ENCODE assay signal across 32 cellular contexts in the genomic region with DNA sequence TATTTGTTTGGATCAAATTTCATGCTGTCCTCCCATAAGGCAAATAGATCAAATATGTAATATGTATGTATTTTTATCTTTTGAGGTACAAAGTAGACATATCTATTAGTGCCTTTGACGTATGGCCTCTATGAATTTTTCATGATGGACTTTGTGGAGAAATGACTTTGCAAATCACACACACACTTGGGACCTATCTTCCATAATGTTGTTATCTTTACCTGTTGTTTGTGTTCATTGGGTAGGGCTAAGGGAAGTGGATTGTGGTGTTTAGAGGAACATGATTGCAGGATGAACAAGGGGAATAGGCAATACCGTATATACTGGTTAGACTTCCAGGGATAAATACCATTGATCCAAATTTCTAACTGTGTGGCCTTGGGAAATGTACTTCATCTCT.
DNase-seq lines count a peak whose midpoint lies in the region; ATAC-seq, FAIRE-seq and TF ChIP-seq lines count a peak whose summit lies in the region.
"Had no signal": no experiment of that assay in that cellular context is flagged by ENCODE, and none has a peak within 500 bp of the region (broad histone marks: within the 10 kb centered on the region; RNA-seq: fewer than 3 reads in every experiment).

No MANE protein-coding gene starts in this region.

- TF ChIP-seq CTCF in Calu3 (IDR thresholded peaks at IDR 0.05; ENCODE audit: unreplicated experiment) (no peak), RWPE2 (IDR thresholded peaks at IDR 0.05; ENCODE audit: poor library complexity, severe bottlenecking) (no peak), keratinocyte (optimal IDR thresholded peaks at IDR 0.05 in 1 of 3, IDR thresholded peaks at IDR 0.05 in 1 of 3, conservative IDR thresholded peaks at IDR 0.05 in 1 of 3; ENCODE audit: extremely low read depth in 1 of 3, insufficient read depth in 2 of 3, low read length in 3 of 3) (no peak)

- H3K9ac ChIP-seq in keratinocyte (ENCODE audit: control insufficient read depth, extremely low read depth, insufficient read depth, low read length) = no peak overlapping the region

- intact Hi-C loops in Calu3 (cut with micrococcal nuclease; ENCODE audit: unreplicated experiment) = loop anchor here (5.0 kb wide), 1 partner anchor 164 kb away; no protein-coding TSS in a partner anchor

- H3K36me3 Mint-ChIP-seq in Calu3 (ENCODE audit: insufficient read depth, unreplicated experiment) = peaks cover 91% of the 10 kb centered on the region

- no peaks in the 10 kb centered on the region for H3K9me3 Mint-ChIP-seq in Calu3 (ENCODE audit: low read depth, unreplicated experiment)
- H3K9me3 Mint-ChIP-seq: activated naive CD4-positive, alpha-beta T cell treated with anti-CD3 and anti-CD28 coated beads, Interleukin-2, amount 50 U/mL, for 72 hours; CD8-positive, alpha-beta T cell; natural killer cell had no signal

- no peak overlapping the region for H3K4me3 ChIP-seq in RWPE2 (ENCODE audit: severe bottlenecking)
- no peak overlapping the region for H3K4me3 ChIP-seq in keratinocyte (ENCODE audit: control insufficient read depth in 2 of 3, extremely low read depth in 1 of 3, insufficient read depth in 2 of 3, low read depth in 1 of 3, low read length in 3 of 3)
- H3K4me3 ChIP-seq in small intestine (ENCODE audit: low read depth in 1 of 2, low read length in 2 of 2) = no peak overlapping the region
- H3K4me3 ChIP-seq: SJSA1 had no signal

- H3K27me3 Mint-ChIP-seq in Calu3 (ENCODE audit: unreplicated experiment) = no peaks in the 10 kb centered on the region

- CTCF ChIA-PET in Calu3 (lab: Charles Lee) = no interaction called here

- H3K4me3 Mint-ChIP-seq in Calu3 (ENCODE audit: low read depth, unreplicated experiment) = peak overlapping the region; percentile 3
- H3K4me3 Mint-ChIP-seq: CD8-positive, alpha-beta T cell; natural killer cell had no signal

- DNase-seq in Calu3 (no peak), RWPE2 (ENCODE audit: low spot score) (no peak), keratinocyte (ENCODE audit: low read depth, low spot score) (no peak), small intestine (peak; percentile 77), SKM-1 (lab: John Stamatoyannopoulos, UW; ENCODE audit: unreplicated experiment) (no peak)
- DNase-seq: activated CD4-positive, alpha-beta T cell treated with anti-CD3 and anti-CD28 coated beads, Interleukin-2, amount 50 U/mL, for 1 hour; activated CD4-positive, CD25-positive, alpha-beta regulatory T cell; activated effector memory CD4-positive, alpha-beta T cell treated with Interleukin-2 at 50 U/mL for 16 hours; activated T-cell treated with anti-CD3 and anti-CD28 coated beads, Interleukin-2, amount 50 U/mL, for 1 hour; amygdala; BE2C; CD8-positive, alpha-beta T cell; effector CD4-positive, alpha-beta T cell; left ventricle myocardium superior; midbrain; natural killer cell; NCI-H146; NCI-H446; NCI-H774; occipital lobe; RPMI8226; stimulated activated naive CD4-positive, alpha-beta T cell had no signal

- H3K27ac ChIP-seq in RWPE2 (ENCODE audit: poor library complexity, severe bottlenecking) (peak overlapping the region; percentile 38), keratinocyte (ENCODE audit: control insufficient read depth, insufficient read depth, low read length) (peak overlapping the region; percentile 56), small intestine (ENCODE audit: low read depth in 1 of 2, low read length in 1 of 2) (peak overlapping the region; percentile 45 to 48)
- H3K27ac ChIP-seq: SJSA1 had no signal

- 44 to 73% (median 61%) methylated on average over 2 of the region's 2 CpGs for WGBS in small intestine, 3 donors

- no peak overlapping the region for H3K4me2 ChIP-seq in keratinocyte (ENCODE audit: control insufficient read depth, extremely low read depth, insufficient read depth, low read depth, low read length)

- H4K20me1 ChIP-seq in keratinocyte (ENCODE audit: control insufficient read depth, extremely low read depth, insufficient read depth, low read length) = no peaks in the 10 kb centered on the region

- peaks cover 20% of the 10 kb centered on the region for H3K4me1 ChIP-seq in RWPE2 (ENCODE audit: insufficient read depth, poor library complexity, severe bottlenecking)
- H3K4me1 ChIP-seq in keratinocyte (ENCODE audit: control insufficient read depth, extremely low read depth, insufficient read depth, low read length) = peaks cover 25% of the 10 kb centered on the region
- H3K4me1 ChIP-seq in small intestine (ENCODE audit: control insufficient read depth in 2 of 2, insufficient read depth in 1 of 2, low read depth in 1 of 2, low read length in 1 of 2) = no peaks in the 10 kb centered on the region

- H3K27me3 ChIP-seq in RWPE2 (ENCODE audit: insufficient read depth, poor library complexity, severe bottlenecking) = no peaks in the 10 kb centered on the region
- H3K27me3 ChIP-seq in keratinocyte (ENCODE audit: control insufficient read depth, extremely low read depth, insufficient read depth, low read length) = no peaks in the 10 kb centered on the region
- no peaks in the 10 kb centered on the region for H3K27me3 ChIP-seq in small intestine (ENCODE audit: control insufficient read depth in 2 of 2, insufficient read depth in 2 of 2, low read length in 2 of 2)
- H3K27me3 ChIP-seq: BE2C, SJSA1 had no signal

- H3K4me1 Mint-ChIP-seq in Calu3 (ENCODE audit: low read depth, unreplicated experiment) = peaks cover 45% of the 10 kb centered on the region
- H3K4me1 Mint-ChIP-seq: natural killer cell had no signal

- H2AFZ ChIP-seq in keratinocyte (ENCODE audit: control insufficient read depth, low read length) = no peak overlapping the region

- no TSS peak for BruUV-seq in Calu3 (replicated peaks; lab: Mats Ljungman, UMichigan)

- H3K9me1 ChIP-seq in keratinocyte (ENCODE audit: control insufficient read depth, extremely low read depth, insufficient read depth, low read length) = no peaks in the 10 kb centered on the region

- ATAC-seq in RWPE2 (ENCODE audit: low read depth) (no peak), HG02798 (IDR thresholded peaks at IDR 0.05; ENCODE audit: poor library complexity, unreplicated experiment) (no peak), HG03097 (IDR thresholded peaks at IDR 0.05; ENCODE audit: low FRiP score, unreplicated experiment) (no peak)
- ATAC-seq: activated naive CD4-positive, alpha-beta T cell treated with anti-CD3 and anti-CD28 coated beads, Interleukin-2, amount 50 U/mL, for 72 hours; CD8-positive, alpha-beta T cell; natural killer cell had no signal

- peak overlapping the region; percentile 62 for H3K27ac Mint-ChIP-seq in Calu3 (ENCODE audit: unreplicated experiment)
- H3K27ac Mint-ChIP-seq: activated naive CD4-positive, alpha-beta T cell treated with anti-CD3 and anti-CD28 coated beads, Interleukin-2, amount 50 U/mL, for 72 hours; CD8-positive, alpha-beta T cell had no signal

- FAIRE-seq in keratinocyte (lab: Jason Lieb, UNC) (no peak), small intestine (lab: Jason Lieb, UNC) (no peak)
- FAIRE-seq: bronchial epithelial cell, colon, GM12892, islet of Langerhans, TTC549, urothelium cell line had no signal

- H3K36me3 ChIP-seq in RWPE2 (ENCODE audit: low read depth) = peaks cover 84% of the 10 kb centered on the region
- peaks cover 6 to 22% of the 10 kb centered on the region in 2 experiments for H3K36me3 ChIP-seq in keratinocyte (ENCODE audit: control insufficient read depth in 2 of 2, extremely low read depth in 1 of 2, insufficient read depth in 2 of 2, low read length in 2 of 2)
- peaks cover 0 to 3% of the 10 kb centered on the region in 2 donors for H3K36me3 ChIP-seq in small intestine (ENCODE audit: control insufficient read depth in 2 of 2, insufficient read depth in 2 of 2, low read length in 2 of 2)

- dilution Hi-C loops in keratinocyte (cut with MboI; ENCODE audit: extremely low pct_ligation_motif_present, low sequenced_read_pairs) = no loop called here

- H3K79me2 ChIP-seq in keratinocyte (ENCODE audit: control insufficient read depth, insufficient read depth, low read length) = no peaks in the 10 kb centered on the region

- no peaks in the 10 kb centered on the region for H3K9me3 ChIP-seq in RWPE2 (ENCODE audit: severe bottlenecking)
- H3K9me3 ChIP-seq in keratinocyte (ENCODE audit: control insufficient read depth, low read depth, low read length) = no peaks in the 10 kb centered on the region
- no peaks in the 10 kb centered on the region for H3K9me3 ChIP-seq in small intestine (ENCODE audit: control insufficient read depth, low read depth)
- H3K9me3 ChIP-seq: BE2C, SJSA1 had no signal
